ENCODE assay signal across 22 cellular contexts in the genomic region with DNA sequence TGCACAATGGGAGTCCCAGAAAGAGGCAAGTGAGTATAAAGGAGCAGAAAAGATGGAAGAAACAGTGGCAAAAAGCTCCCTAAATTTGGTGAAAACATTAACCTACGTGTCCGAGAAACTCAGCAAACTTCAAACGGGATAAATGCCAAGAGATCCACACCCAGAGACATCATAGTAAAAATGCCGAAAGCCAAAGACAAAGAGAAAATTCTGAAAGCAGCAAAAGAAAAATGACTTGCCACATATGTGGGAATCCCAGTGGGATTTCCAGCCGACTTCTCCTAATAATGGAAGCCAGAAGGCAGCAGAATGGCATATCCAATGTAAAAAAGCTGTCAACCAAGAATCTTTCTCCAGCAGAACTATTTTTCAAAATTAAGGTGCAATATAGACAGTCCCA.
DNase-seq lines count a peak whose midpoint lies in the region; ATAC-seq and TF ChIP-seq lines count a peak whose summit lies in the region.
"Had no signal": no experiment of that assay in that cellular context is flagged by ENCODE, and none has a peak within 500 bp of the region (broad histone marks: within the 10 kb centered on the region; RNA-seq: fewer than 3 reads in every experiment).

No MANE protein-coding gene starts in this region.

- H3K27ac ChIP-seq in left ventricle myocardium inferior (replicated peaks), result peak overlapping the region; percentile 42
- H3K27ac ChIP-seq in caudate nucleus (ENCODE audit: low read depth, low read length), result peak overlapping the region; percentile 71
- no peak overlapping the region for H3K27ac ChIP-seq in mesenchymal stem cell (ENCODE audit: low read length, poor library complexity, severe bottlenecking)
- H3K27ac ChIP-seq in uterus, result peak overlapping the region; percentile 6 to 42
- H3K27ac ChIP-seq: A549, parathyroid adenoma had no signal

- H3K4me3 ChIP-seq in left ventricle myocardium inferior, result no peak overlapping the region
- H3K4me3 ChIP-seq in mesenchymal stem cell (ENCODE audit: insufficient read depth in 1 of 2, low read depth in 1 of 2, low read length in 2 of 2), result peak overlapping the region in 1 of 2 experiments; percentile 54
- H3K4me3 ChIP-seq in uterus, result no peak overlapping the region
- H3K4me3 ChIP-seq: A549, breast epithelium, esophagus muscularis mucosa, lung, tibial nerve had no signal

- H3K9me3 ChIP-seq in left ventricle myocardium inferior (replicated peaks), result peaks cover 35% of the 10 kb centered on the region
- no peaks in the 10 kb centered on the region for H3K9me3 ChIP-seq in mesenchymal stem cell (ENCODE audit: control insufficient read depth, low read length)
- no peaks in the 10 kb centered on the region for H3K9me3 ChIP-seq in uterus
- H3K9me3 ChIP-seq: BE2C had no signal

- no peak overlapping the region for H2BK120ac ChIP-seq in mesenchymal stem cell (ENCODE audit: low read depth, low read length)

- no peak overlapping the region for H3K14ac ChIP-seq in mesenchymal stem cell (ENCODE audit: low read length in 2 of 2)

- no peak overlapping the region for H2BK12ac ChIP-seq in mesenchymal stem cell (ENCODE audit: low read length in 2 of 2)

- ATAC-seq in left ventricle myocardium superior, result no peak
- ATAC-seq: A549; stimulated activated naive CD8-positive, alpha-beta T cell treated with anti-CD3 and anti-CD28 coated beads, Interleukin-15, Interleukin-2, amounts not matched to agents 100 U/mL and 50 U/mL, for 24 hours had no signal

- no peak overlapping the region for H4K91ac ChIP-seq in mesenchymal stem cell (ENCODE audit: low read length)

- TF ChIP-seq POLR2A in uterus (IDR thresholded peaks at IDR 0.05), result no peak

- H3K36me3 ChIP-seq in left ventricle myocardium inferior, result no peaks in the 10 kb centered on the region
- H3K36me3 ChIP-seq in mesenchymal stem cell (ENCODE audit: control insufficient read depth in 1 of 2, insufficient read depth in 2 of 2, low read depth in 1 of 2, low read length in 2 of 2), result peaks cover 0 to 14% of the 10 kb centered on the region in 2 experiments
- H3K36me3 ChIP-seq in uterus, result no peaks in the 10 kb centered on the region
- H3K36me3 ChIP-seq: BE2C, breast epithelium, esophagus muscularis mucosa, tibial nerve had no signal

- WGBS in mesenchymal stem cell, result 84% methylated on average over 5 of the region's 5 CpGs

- no peak overlapping the region for H2AK5ac ChIP-seq in mesenchymal stem cell (ENCODE audit: low read length, severe bottlenecking)

- H3K4ac ChIP-seq in mesenchymal stem cell (ENCODE audit: low read depth in 1 of 2, low read length in 2 of 2), result no peak overlapping the region

- intact Hi-C loops in left ventricle myocardium inferior (cut with micrococcal nuclease), result no loop called here
- intact Hi-C loops in left ventricle myocardium superior (cut with micrococcal nuclease), result loop anchor here (10.0 kb wide), 1 partner anchor 111 kb away; no protein-coding TSS in a partner anchor
- intact Hi-C loops in uterus (cut with DNase I; ENCODE audit: low total_unique reads), result no loop called here

- peak overlapping the region; percentile 30 for H3K9ac ChIP-seq in mesenchymal stem cell (ENCODE audit: low read length)
- H3K9ac ChIP-seq: parathyroid adenoma had no signal

- no peak overlapping the region for H2BK15ac ChIP-seq in mesenchymal stem cell (ENCODE audit: low read depth, poor library complexity, severe bottlenecking)

- H3K4me1 ChIP-seq in left ventricle myocardium inferior, result peaks cover 15% of the 10 kb centered on the region
- no peaks in the 10 kb centered on the region for H3K4me1 ChIP-seq in mesenchymal stem cell (ENCODE audit: control insufficient read depth, insufficient read depth, low read depth, low read length)
- no peaks in the 10 kb centered on the region for H3K4me1 ChIP-seq in uterus
- H3K4me1 ChIP-seq: A549, BE2C, breast epithelium, parathyroid adenoma had no signal

- TF ChIP-seq CTCF in left ventricle myocardium inferior (IDR thresholded peaks at IDR 0.05; ENCODE audit: borderline replicate concordance) (no peak), uterus (IDR thresholded peaks at IDR 0.05) (no peak)

- DNase-seq in left ventricle myocardium inferior (no peak), left ventricle myocardium superior (no peak), caudate nucleus (lab: John Stamatoyannopoulos, UW) (no peak), mesenchymal stem cell (no peak), uterus (no peak), Ammon's horn (ENCODE audit: low spot score) (no peak), NOMO-1 treated with dmso at 0.1 percent for 144 hours (lab: John Stamatoyannopoulos, UW; ENCODE audit: unreplicated experiment) (no peak), NCI-H1694 (lab: John Stamatoyannopoulos, UW) (no peak)
- DNase-seq: activated CD4-positive, alpha-beta T cell treated with anti-CD3 and anti-CD28 coated beads, Interleukin-2, amount 50 U/mL, for 4 hours; activated naive CD4-positive, alpha-beta T cell treated with anti-CD3 and anti-CD28 coated beads for 36 hours; BE2C; NCI-H1105 treated with DMSO at 0.1 percent for 48 hours; NCI-H2029; NCI-H2227 treated with DMSO at 0.1 percent for 48 hours; NCI-H748 treated with DMSO at 0.1 percent for 48 hours; stimulated activated naive CD8-positive, alpha-beta T cell treated with anti-CD3 and anti-CD28 coated beads, Interleukin-15, Interleukin-2, amounts not matched to agents 100 U/mL and 50 U/mL, for 24 hours had no signal

- H3K27me3 ChIP-seq in left ventricle myocardium inferior (ENCODE audit: low read depth), result peaks cover 27% of the 10 kb centered on the region
- H3K27me3 ChIP-seq in mesenchymal stem cell (ENCODE audit: control insufficient read depth in 1 of 2, insufficient read depth in 1 of 2, low read length in 2 of 2), result no peaks in the 10 kb centered on the region
- no peaks in the 10 kb centered on the region for H3K27me3 ChIP-seq in uterus
- H3K27me3 ChIP-seq: BE2C, breast epithelium, esophagus muscularis mucosa, tibial nerve had no signal

- no peak overlapping the region for H2AFZ ChIP-seq in mesenchymal stem cell (ENCODE audit: low read depth, low read length)
- H2AFZ ChIP-seq: parathyroid adenoma had no signal

- no peaks in the 10 kb centered on the region for H3K79me1 ChIP-seq in mesenchymal stem cell (replicated peaks; ENCODE audit: low read length, poor library complexity, severe bottlenecking)

- no peak overlapping the region for H3K23ac ChIP-seq in mesenchymal stem cell (ENCODE audit: low read length in 2 of 2)

- no peak overlapping the region for H4K8ac ChIP-seq in mesenchymal stem cell (ENCODE audit: low read length)

- no peak overlapping the region for H3K4me2 ChIP-seq in mesenchymal stem cell (ENCODE audit: low read length, poor library complexity, severe bottlenecking)
- H3K4me2 ChIP-seq: A549 had no signal

- no peak overlapping the region for H2BK5ac ChIP-seq in mesenchymal stem cell (ENCODE audit: low read depth, low read length, poor library complexity, severe bottlenecking)

- H3K18ac ChIP-seq in mesenchymal stem cell (ENCODE audit: low read depth in 1 of 2, low read length in 2 of 2), result no peak overlapping the region
